ENCODE assay signal across 27 cellular contexts in the genomic region with DNA sequence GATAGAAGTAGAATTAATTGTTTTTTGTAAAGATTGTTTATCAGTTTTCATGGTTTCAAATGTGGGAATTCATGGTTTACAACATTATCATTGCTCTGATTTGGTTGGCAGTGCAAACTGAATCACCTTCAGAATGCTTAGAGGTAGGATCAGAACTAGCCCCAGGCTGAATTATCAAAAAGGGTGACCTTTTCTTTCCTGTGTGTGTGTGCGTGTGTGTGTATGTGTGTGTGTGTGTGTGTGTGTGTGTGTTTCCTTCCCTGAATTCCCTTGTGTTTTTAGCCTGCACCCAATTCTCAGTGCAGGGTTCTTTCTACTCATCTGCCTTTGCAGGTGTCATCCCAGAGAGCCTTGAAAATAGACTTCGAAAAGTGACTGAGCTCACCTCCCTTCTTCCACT.
"Had no signal": no experiment of that assay in that cellular context is flagged by ENCODE, and none has a peak within 500 bp of the region (broad histone marks: within the 10 kb centered on the region; RNA-seq: fewer than 3 reads in every experiment).

No MANE protein-coding gene starts in this region.

- H3K9me3 ChIP-seq: colonic mucosa, gastrocnemius medialis, heart left ventricle had no signal

- H3K4me1 Mint-ChIP-seq: activated CD4-positive, alpha-beta memory T cell treated with anti-CD3 and anti-CD28 coated beads, Interleukin-2, amount 10 ng/mL, durations not matched to agents 7 days and 5 days; activated CD4-positive, alpha-beta T cell treated with anti-CD3 and anti-CD28 coated beads, Interleukin-2, amount 10 ng/mL, durations not matched to agents 7 days and 5 days; activated T-helper 17 cell treated with anti-CD3 and anti-CD28 coated beads, Interleukin-2, amount 50 U/mL, for 72 hours had no signal

- H3K27ac Mint-ChIP-seq: activated CD4-positive, alpha-beta memory T cell treated with anti-CD3 and anti-CD28 coated beads, Interleukin-2, amount 10 ng/mL, durations not matched to agents 7 days and 5 days; activated CD4-positive, alpha-beta T cell treated with anti-CD3 and anti-CD28 coated beads, Interleukin-2, amount 10 ng/mL, durations not matched to agents 7 days and 5 days; activated naive CD8-positive, alpha-beta T cell; activated T-helper 17 cell treated with anti-CD3 and anti-CD28 coated beads, Interleukin-2, amount 50 U/mL, for 72 hours; WTC11 had no signal

- H3K4me3 Mint-ChIP-seq: activated CD4-positive, alpha-beta memory T cell treated with anti-CD3 and anti-CD28 coated beads, Interleukin-2, amount 10 ng/mL, durations not matched to agents 7 days and 5 days; activated CD4-positive, alpha-beta T cell treated with anti-CD3 and anti-CD28 coated beads, Interleukin-2, amount 10 ng/mL, durations not matched to agents 7 days and 5 days; activated naive CD8-positive, alpha-beta T cell; activated T-cell treated with anti-CD3 and anti-CD28 coated beads, Interleukin-2, amount 50 U/mL, for 4 hours; activated T-helper 17 cell treated with anti-CD3 and anti-CD28 coated beads, Interleukin-2, amount 50 U/mL, for 72 hours; WTC11 had no signal

- DNase-seq: activated CD4-positive, alpha-beta memory T cell treated with anti-CD3 and anti-CD28 coated beads, Interleukin-2, amount 10 ng/mL, durations not matched to agents 7 days and 5 days; activated CD4-positive, alpha-beta T cell treated with anti-CD3 and anti-CD28 coated beads for 1 hour; activated CD4-positive, alpha-beta T cell treated with anti-CD3 and anti-CD28 coated beads for 4 hours; activated CD4-positive, alpha-beta T cell treated with anti-CD3 and anti-CD28 coated beads, Interleukin-2, amount 10 ng/mL, durations not matched to agents 7 days and 5 days; activated CD4-positive, alpha-beta T cell treated with anti-CD3 and anti-CD28 coated beads, Interleukin-2, amount 50 U/mL, for 4 hours; activated effector memory CD4-positive, alpha-beta T cell treated with Interleukin-2 at 50 U/mL for 16 hours; activated gamma-delta T cell treated with Interleukin-2 at 50 U/mL for 16 hours; activated naive CD4-positive, alpha-beta T cell treated with anti-CD3 and anti-CD28 coated beads, Interleukin-2, amount 50 U/mL, for 16 hours; activated naive CD4-positive, alpha-beta T cell treated with Interleukin-2 at 50 U/mL for 16 hours; activated T-cell treated with anti-CD3 and anti-CD28 coated beads, Interleukin-2, amount 50 U/mL, for 4 hours; amniotic stem cell; anterior cingulate cortex; brain microvascular endothelial cell; central memory CD4-positive, alpha-beta T cell; cerebellar nuclear complex; colonic mucosa; effector CD8-positive, alpha-beta T cell; foreskin fibroblast; gastrocnemius medialis; glutamatergic neuron; heart left ventricle; T-helper 2 cell had no signal

- H3K36me3 ChIP-seq: brain microvascular endothelial cell, cardiac muscle cell, colonic mucosa, gastrocnemius medialis, heart left ventricle had no signal

- H3K27me3 Mint-ChIP-seq: activated CD4-positive, alpha-beta memory T cell treated with anti-CD3 and anti-CD28 coated beads, Interleukin-2, amount 10 ng/mL, durations not matched to agents 7 days and 5 days; activated naive CD8-positive, alpha-beta T cell had no signal

- H3K27me3 ChIP-seq: brain microvascular endothelial cell, cardiac muscle cell, colonic mucosa, gastrocnemius medialis had no signal

- ATAC-seq: activated T-cell treated with anti-CD3 and anti-CD28 coated beads, Interleukin-2, amount 50 U/mL, for 4 hours; activated T-helper 17 cell treated with anti-CD3 and anti-CD28 coated beads, Interleukin-2, amount 50 U/mL, for 72 hours; esophagus mucosa; gastrocnemius medialis; heart left ventricle; WTC11 had no signal

- H3K36me3 Mint-ChIP-seq: activated naive CD8-positive, alpha-beta T cell; WTC11 had no signal

- H3K27ac ChIP-seq: brain microvascular endothelial cell, cardiac muscle cell, colonic mucosa, gastrocnemius medialis, heart left ventricle had no signal

- H3K4me3 ChIP-seq: cardiac muscle cell, colonic mucosa, gastrocnemius medialis, heart left ventricle had no signal

- H3K9me3 Mint-ChIP-seq: activated CD4-positive, alpha-beta memory T cell treated with anti-CD3 and anti-CD28 coated beads, Interleukin-2, amount 10 ng/mL, durations not matched to agents 7 days and 5 days; activated CD4-positive, alpha-beta T cell treated with anti-CD3 and anti-CD28 coated beads, Interleukin-2, amount 10 ng/mL, durations not matched to agents 7 days and 5 days; activated T-cell treated with anti-CD3 and anti-CD28 coated beads, Interleukin-2, amount 50 U/mL, for 4 hours; WTC11 had no signal

- H3K4me1 ChIP-seq: colonic mucosa, gastrocnemius medialis, heart left ventricle had no signal
